1 cellular context compared by ENCODE assay signal in genomic region chr1:1243261-1243660, GRCh38.
TF ChIP-seq lines count a peak whose summit lies in the region.

No MANE protein-coding gene starts in this region.

TF ChIP-seq in HEK293, 187 proteins besides CTCF, POLR2A, EP300 and RAD21 (continued from another document):
- TF ChIP-seq PRDM6 (tag by site-specific recombination; IDR thresholded peaks at IDR 0.05) (no peak), ZNF184 (tag by site-specific recombination; IDR thresholded peaks at IDR 0.05) (no peak), GLIS1 (tag by site-specific recombination; IDR thresholded peaks at IDR 0.05) (no peak), BCL11A (tag by site-specific recombination; IDR thresholded peaks at IDR 0.05; ENCODE audit: low read depth) (0 out of 2 replicates have a peak, but pooled peaks have one; percentile 28), ZNF544 (tag by site-specific recombination; IDR thresholded peaks at IDR 0.05) (no peak), ZNF423 (tag by site-specific recombination; IDR thresholded peaks at IDR 0.05) (no peak), ZBTB7A (tag by site-specific recombination; IDR thresholded peaks at IDR 0.05; ENCODE audit: low read depth) (0 out of 2 replicates have a peak, but pooled peaks have one; percentile 53), ZNF558 (tag by site-specific recombination; IDR thresholded peaks at IDR 0.05) (no peak), ZNF23 (tag by site-specific recombination; IDR thresholded peaks at IDR 0.05; ENCODE audit: borderline replicate concordance) (no peak), FEZF1 (tag by site-specific recombination; IDR thresholded peaks at IDR 0.05) (no peak), ZNF501 (tag by site-specific recombination; IDR thresholded peaks at IDR 0.05) (no peak), ZNF785 (tag by site-specific recombination; IDR thresholded peaks at IDR 0.05) (no peak), BCL11B (tag by site-specific recombination; IDR thresholded peaks at IDR 0.05; ENCODE audit: low read depth) (no peak), ZNF133 (tag by site-specific recombination; IDR thresholded peaks at IDR 0.05) (no peak)
